ENCODE assay signal across 8 cellular contexts in genomic region chr3:124558898-124559649, GRCh38.
DNase-seq lines count a peak whose midpoint lies in the region; ATAC-seq and TF ChIP-seq lines count a peak whose summit lies in the region.

No MANE protein-coding gene starts in this region.

- H3K9ac ChIP-seq in subcutaneous abdominal adipose tissue (ENCODE audit: low read length in 5 of 5): no peak overlapping the region

- DNase-seq in BJ (ENCODE audit: low read depth) (peak; percentile 86), NCI-H1694 treated with DMSO at 0.1 percent for 48 hours (lab: John Stamatoyannopoulos, UW) (peak; percentile 36), astrocyte of the spinal cord (ENCODE audit: low read depth, low spot score) (peak; percentile 94), iris pigment epithelial cell (ENCODE audit: low read depth) (peak; percentile 91), GM20000 (ENCODE audit: low spot score) (no peak)

- H3K4me3 ChIP-seq in BJ (ENCODE audit: low read depth, low read length) (no peak overlapping the region), astrocyte of the spinal cord (ENCODE audit: low read depth, low read length) (no peak overlapping the region), subcutaneous abdominal adipose tissue (ENCODE audit: low read depth in 1 of 5, low read length in 5 of 5) (no peak overlapping the region)

- H3K9me3 ChIP-seq in subcutaneous abdominal adipose tissue (ENCODE audit: control insufficient read depth in 5 of 5, low read length in 5 of 5): no peaks in the 10 kb centered on the region

- TF ChIP-seq CTCF in BJ (IDR thresholded peaks at IDR 0.05; ENCODE audit: insufficient read depth, low read depth, low read length) (no peak), astrocyte of the spinal cord (IDR thresholded peaks at IDR 0.05; ENCODE audit: low read depth, low read length) (no peak), GM20000 (IDR thresholded peaks at IDR 0.05; ENCODE audit: extremely low read depth, missing control alignments) (no peak)

- CTCF ChIA-PET in BJ (lab: Yijun Ruan, JAX): interaction anchor here (0.7 to 10.4 kb wide), 44 partner anchors 9 to 1311 kb away, joined by 3 to 189 read pairs (median 4); no protein-coding TSS in a partner anchor

- ATAC-seq in GM18511 (IDR thresholded peaks at IDR 0.05; ENCODE audit: unreplicated experiment) (no peak), GM21723 (IDR thresholded peaks at IDR 0.05; ENCODE audit: unreplicated experiment) (no peak)

- POLR2A ChIA-PET in BJ (lab: Charles Lee): interaction anchor here (0.5 kb wide), 1 partner anchor 70 kb away, joined by 4 read pairs; no protein-coding TSS in a partner anchor

- in situ Hi-C loops in astrocyte of the spinal cord (cut with HindIII; ENCODE audit: low sequenced_read_pairs): no loop called here

- H3K27me3 ChIP-seq in BJ (ENCODE audit: control insufficient read depth, insufficient read depth, low read length) (0 out of 2 replicates have a peak, but pooled peaks cover 1% of the 10 kb centered on the region), subcutaneous abdominal adipose tissue (ENCODE audit: control insufficient read depth in 5 of 5, insufficient read depth in 4 of 5, low read length in 5 of 5) (no peaks in the 10 kb centered on the region)

- H3K4me1 ChIP-seq in subcutaneous abdominal adipose tissue (ENCODE audit: control insufficient read depth in 5 of 5, insufficient read depth in 5 of 5, low read length in 5 of 5): peaks cover 0 to 24% (median 13%) of the 10 kb centered on the region in 5 donors

- H3K36me3 ChIP-seq in BJ (ENCODE audit: control insufficient read depth, insufficient read depth, low read length): no peaks in the 10 kb centered on the region
- H3K36me3 ChIP-seq in subcutaneous abdominal adipose tissue (ENCODE audit: control insufficient read depth in 5 of 5, insufficient read depth in 5 of 5, low read length in 5 of 5): peaks cover 0 to 9% (median 6%) of the 10 kb centered on the region in 5 donors

- peak overlapping the region; percentile 49 for H3K27ac ChIP-seq in subcutaneous abdominal adipose tissue (ENCODE audit: low read depth, low read length)
